In the genomic region with DNA sequence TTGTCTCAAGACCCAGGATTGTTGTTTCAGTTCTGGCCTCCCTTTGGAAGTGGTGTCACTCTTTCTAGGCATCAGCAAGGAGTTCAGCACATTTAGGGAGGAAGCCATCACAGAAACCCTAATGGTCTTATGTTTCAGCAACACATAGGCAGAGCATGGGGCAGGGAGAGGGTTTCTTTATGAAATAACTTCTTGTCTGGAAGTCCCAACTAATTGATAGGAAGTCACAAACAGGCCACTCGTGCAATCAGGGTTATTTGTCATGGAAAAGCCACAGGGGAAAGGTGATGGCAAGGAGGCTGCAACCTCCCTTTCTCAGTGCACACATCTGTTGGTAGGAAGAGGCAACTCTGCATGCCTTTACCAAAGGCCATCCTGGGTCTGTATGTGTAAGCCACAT, we compare ENCODE assay signal across 16 cellular contexts.
"Had no signal": no experiment of that assay in that cellular context is flagged by ENCODE, and none has a peak within 500 bp of the region (broad histone marks: within the 10 kb centered on the region; RNA-seq: fewer than 3 reads in every experiment).

No MANE protein-coding gene starts in this region.

- H3K27me3 Mint-ChIP-seq: stimulated activated naive CD8-positive, alpha-beta T cell treated with anti-CD3 and anti-CD28 coated beads, Interleukin-15, Interleukin-2, amounts not matched to agents 100 ng/mL and 50 ng/mL, for 24 hours had no signal

- H3K4me3 Mint-ChIP-seq: immature natural killer cell; natural killer cell; stimulated activated naive CD8-positive, alpha-beta T cell treated with anti-CD3 and anti-CD28 coated beads, Interleukin-15, Interleukin-2, amounts not matched to agents 100 ng/mL and 50 ng/mL, for 24 hours had no signal

- H3K27ac ChIP-seq: body of pancreas, psoas muscle, right lobe of liver, thoracic aorta had no signal

- H3K27ac Mint-ChIP-seq: immature natural killer cell; natural killer cell; stimulated activated naive CD8-positive, alpha-beta T cell treated with anti-CD3 and anti-CD28 coated beads, Interleukin-15, Interleukin-2, amounts not matched to agents 100 ng/mL and 50 ng/mL, for 24 hours had no signal

- DNase-seq: activated CD4-positive, alpha-beta T cell treated with anti-CD3 and anti-CD28 coated beads, Interleukin-2, amount 50 U/mL, for 4 hours; activated naive CD4-positive, alpha-beta T cell treated with anti-CD3 and anti-CD28 coated beads, Interleukin-2, amount 50 U/mL, for 16 hours; activated T-cell treated with anti-CD3 and anti-CD28 coated beads, Interleukin-2, amount 50 U/mL, for 1 hour; amniotic stem cell; body of pancreas; dermis blood vessel endothelial cell; erythroblast; immature natural killer cell; natural killer cell; psoas muscle; right lobe of liver; T-helper 2 cell had no signal

- H3K9me3 ChIP-seq: body of pancreas, psoas muscle, right lobe of liver, thoracic aorta had no signal

- H3K4me3 ChIP-seq: body of pancreas, lung, psoas muscle, right lobe of liver, thoracic aorta had no signal

- H3K27me3 ChIP-seq: body of pancreas, right lobe of liver had no signal

- ATAC-seq: activated CD4-positive, CD25-positive, alpha-beta regulatory T cell treated with anti-CD3 and anti-CD28 coated beads, Interleukin-2, amount 50 U/mL, for 24 hours; body of pancreas; natural killer cell; psoas muscle; right lobe of liver had no signal

- H3K36me3 Mint-ChIP-seq: immature natural killer cell, natural killer cell had no signal

- H3K36me3 ChIP-seq: right lobe of liver, thoracic aorta had no signal

- H3K4me1 ChIP-seq: body of pancreas, psoas muscle, right lobe of liver had no signal

- H3K9me3 Mint-ChIP-seq: immature natural killer cell; natural killer cell; stimulated activated naive CD8-positive, alpha-beta T cell treated with anti-CD3 and anti-CD28 coated beads, Interleukin-15, Interleukin-2, amounts not matched to agents 100 ng/mL and 50 ng/mL, for 24 hours had no signal
